13 cellular contexts compared by ENCODE assay signal in genomic region chr11:19243143-19243542, GRCh38. TPM values are rescaled to one million over a fixed set of nuclear protein-coding genes. Genes with fewer than 3 reads are reported as not detected.
A peak's percentile ranks its signal among the peaks of the same experiment; 100 is the strongest.
DNase-seq lines count a peak whose midpoint lies in the region; ATAC-seq, FAIRE-seq and TF ChIP-seq lines count a peak whose summit lies in the region.
"Had no signal": no experiment of that assay in that cellular context is flagged by ENCODE, and none has a peak within 500 bp of the region (broad histone marks: within the 10 kb centered on the region; RNA-seq: fewer than 3 reads in every experiment).

No MANE protein-coding gene starts in this region.

- CTCF ChIA-PET in CD8-positive, alpha-beta T cell (lab: Charles Lee), result interaction anchor here (1.5 kb wide), 1 partner anchor 17 kb away, joined by 3 read pairs; no protein-coding TSS in a partner anchor
- CTCF ChIA-PET in activated CD4-positive, alpha-beta memory T cell treated with anti-CD3 and anti-CD28 coated beads, Interleukin-2, amount 10 ng/mL, durations not matched to agents 7 days and 5 days (lab: Charles Lee), result interaction anchor here (2.3 kb wide), 1 partner anchor 172 kb away, joined by 9 read pairs; no protein-coding TSS in a partner anchor
- CTCF ChIA-PET in naive thymus-derived CD4-positive, alpha-beta T cell (lab: Charles Lee), result interaction anchor here (0.6 kb wide), 1 partner anchor 663 kb away, joined by 3 read pairs; no protein-coding TSS in a partner anchor

- H3K4me1 Mint-ChIP-seq in CD8-positive, alpha-beta T cell (ENCODE audit: low read depth), result peaks cover 18% of the 10 kb centered on the region
- peaks cover 40% of the 10 kb centered on the region for H3K4me1 Mint-ChIP-seq in activated CD4-positive, alpha-beta memory T cell treated with anti-CD3 and anti-CD28 coated beads, Interleukin-2, amount 10 ng/mL, durations not matched to agents 7 days and 5 days
- peaks cover 8 to 38% (median 22%) of the 10 kb centered on the region in 7 donors for H3K4me1 Mint-ChIP-seq in naive thymus-derived CD4-positive, alpha-beta T cell

- H3K27me3 ChIP-seq in CD8-positive, alpha-beta T cell (ENCODE audit: insufficient read depth, low read length), result peaks cover 21% of the 10 kb centered on the region
- peaks cover 8 to 25% of the 10 kb centered on the region in 2 donors for H3K27me3 ChIP-seq in naive thymus-derived CD4-positive, alpha-beta T cell (ENCODE audit: control insufficient read depth in 2 of 2, insufficient read depth in 2 of 2, low read length in 2 of 2)

- POLR2A ChIA-PET in CD8-positive, alpha-beta T cell (lab: Charles Lee), result no interaction called here
- POLR2A ChIA-PET in activated CD4-positive, alpha-beta memory T cell treated with anti-CD3 and anti-CD28 coated beads, Interleukin-2, amount 10 ng/mL, durations not matched to agents 7 days and 5 days (lab: Charles Lee), result interaction anchor here (0.9 to 1.6 kb wide), 3 partner anchors 10 to 127 kb away, joined by 3 to 4 read pairs (median 4); no protein-coding TSS in a partner anchor
- POLR2A ChIA-PET in naive thymus-derived CD4-positive, alpha-beta T cell (lab: Charles Lee), result no interaction called here

- no peaks in the 10 kb centered on the region for H3K36me3 ChIP-seq in CD8-positive, alpha-beta T cell (ENCODE audit: insufficient read depth, low read length)
- H3K36me3 ChIP-seq in naive thymus-derived CD4-positive, alpha-beta T cell (ENCODE audit: control insufficient read depth in 2 of 3, insufficient read depth in 3 of 3, low read length in 3 of 3), result no peaks in the 10 kb centered on the region

- H3K27me3 Mint-ChIP-seq in CD8-positive, alpha-beta T cell (ENCODE audit: low read depth), result peaks cover 51% of the 10 kb centered on the region
- peaks cover 14% of the 10 kb centered on the region for H3K27me3 Mint-ChIP-seq in activated CD4-positive, alpha-beta memory T cell treated with anti-CD3 and anti-CD28 coated beads, Interleukin-2, amount 10 ng/mL, durations not matched to agents 7 days and 5 days
- H3K27me3 Mint-ChIP-seq in naive thymus-derived CD4-positive, alpha-beta T cell, result peaks cover 25 to 64% (median 54%) of the 10 kb centered on the region in 5 donors

- no peak overlapping the region for H3K27ac Mint-ChIP-seq in CD8-positive, alpha-beta T cell
- H3K27ac Mint-ChIP-seq in activated CD4-positive, alpha-beta memory T cell treated with anti-CD3 and anti-CD28 coated beads, Interleukin-2, amount 10 ng/mL, durations not matched to agents 7 days and 5 days, result no peak overlapping the region
- no peak overlapping the region for H3K27ac Mint-ChIP-seq in naive thymus-derived CD4-positive, alpha-beta T cell

- no peaks in the 10 kb centered on the region for H3K36me3 Mint-ChIP-seq in CD8-positive, alpha-beta T cell
- H3K36me3 Mint-ChIP-seq in activated CD4-positive, alpha-beta memory T cell treated with anti-CD3 and anti-CD28 coated beads, Interleukin-2, amount 10 ng/mL, durations not matched to agents 7 days and 5 days (ENCODE audit: low read depth), result peaks cover 26% of the 10 kb centered on the region
- H3K36me3 Mint-ChIP-seq in naive thymus-derived CD4-positive, alpha-beta T cell, result peaks cover 0 to 11% (median 0%) of the 10 kb centered on the region in 5 donors

- H3K4me3 Mint-ChIP-seq in CD8-positive, alpha-beta T cell, result peak overlapping the region; percentile 26
- peak overlapping the region; percentile 98 for H3K4me3 Mint-ChIP-seq in activated CD4-positive, alpha-beta memory T cell treated with anti-CD3 and anti-CD28 coated beads, Interleukin-2, amount 10 ng/mL, durations not matched to agents 7 days and 5 days
- H3K4me3 Mint-ChIP-seq in naive thymus-derived CD4-positive, alpha-beta T cell, result peak overlapping the region in 8 of 10 donors; percentile 41 to 89 (median 84)

- no peak for TF ChIP-seq CTCF in CD8-positive, alpha-beta T cell (IDR thresholded peaks at IDR 0.05)

- no peak for DNase-seq in CD8-positive, alpha-beta T cell
- no peak for DNase-seq in HTR-8/SVneo (ENCODE audit: insufficient read length, low spot score)
- no peak for DNase-seq in activated CD4-positive, alpha-beta memory T cell treated with anti-CD3 and anti-CD28 coated beads, Interleukin-2, amount 10 ng/mL, durations not matched to agents 7 days and 5 days
- no peak for DNase-seq in naive thymus-derived CD4-positive, alpha-beta T cell
- DNase-seq in GM19239 (ENCODE audit: insufficient read length, low spot score), result no peak
- DNase-seq: CD4-positive, alpha-beta memory T cell; HCEC 1CT; naive B cell; NCI-H1048; stimulated activated naive CD8-positive, alpha-beta T cell treated with anti-CD3 and anti-CD28 coated beads, Interleukin-15, Interleukin-2, amounts not matched to agents 100 U/mL and 50 U/mL, for 24 hours; SW 1271 had no signal

- H3K27ac ChIP-seq in CD8-positive, alpha-beta T cell (ENCODE audit: low read depth, low read length), result no peak overlapping the region
- no peak overlapping the region for H3K27ac ChIP-seq in naive thymus-derived CD4-positive, alpha-beta T cell (ENCODE audit: low read depth, low read length)

- FAIRE-seq in HTR-8/SVneo (lab: Jason Lieb, UNC) (peak; percentile 31), GM19239 (lab: Jason Lieb, UNC) (no peak)

- H3K4me1 ChIP-seq in CD8-positive, alpha-beta T cell (ENCODE audit: insufficient read depth, low read length), result peaks cover 20% of the 10 kb centered on the region
- H3K4me1 ChIP-seq in naive thymus-derived CD4-positive, alpha-beta T cell (ENCODE audit: control insufficient read depth in 2 of 2, insufficient read depth in 2 of 2, low read length in 2 of 2), result peaks cover 12 to 13% of the 10 kb centered on the region in 2 donors

- intact Hi-C loops in CD8-positive, alpha-beta T cell (cut with DNase I, micrococcal nuclease), result loop anchor here (5.0 to 10.0 kb wide), 2 partner anchors 126 to 472 kb away; partner anchors contain the start of genes NAV2 (in 1 of the 2) and ZDHHC13 (in 1 of the 2)
- intact Hi-C loops in naive thymus-derived CD4-positive, alpha-beta T cell (cut with micrococcal nuclease), result loop anchor here (1.0 to 5.0 kb wide), 3 partner anchors 166 to 1119 kb away; partner anchors contain the start of genes HTATIP2 (in 1 of the 2) and SPTY2D1 (in 1 of the 2)

- H3K9me3 Mint-ChIP-seq in CD8-positive, alpha-beta T cell, result no peaks in the 10 kb centered on the region
- H3K9me3 Mint-ChIP-seq in activated CD4-positive, alpha-beta memory T cell treated with anti-CD3 and anti-CD28 coated beads, Interleukin-2, amount 10 ng/mL, durations not matched to agents 7 days and 5 days, result peaks cover 2% of the 10 kb centered on the region
- peaks cover 0 to 5% (median 0%) of the 10 kb centered on the region in 11 donors for H3K9me3 Mint-ChIP-seq in naive thymus-derived CD4-positive, alpha-beta T cell
- H3K9me3 Mint-ChIP-seq: CD4-positive, alpha-beta memory T cell had no signal

- no peak for ATAC-seq in CD8-positive, alpha-beta T cell
- no peak for ATAC-seq in naive thymus-derived CD4-positive, alpha-beta T cell
- no peak for ATAC-seq in GM18870 (IDR thresholded peaks at IDR 0.05; ENCODE audit: unreplicated experiment)
- ATAC-seq in HG02852 (IDR thresholded peaks at IDR 0.05; ENCODE audit: unreplicated experiment), result no peak
- ATAC-seq: stimulated activated naive CD8-positive, alpha-beta T cell treated with anti-CD3 and anti-CD28 coated beads, Interleukin-15, Interleukin-2, amounts not matched to agents 100 U/mL and 50 U/mL, for 24 hours had no signal

- no peaks in the 10 kb centered on the region for H3K9me3 ChIP-seq in CD8-positive, alpha-beta T cell (ENCODE audit: low read length)
- no peaks in the 10 kb centered on the region for H3K9me3 ChIP-seq in naive thymus-derived CD4-positive, alpha-beta T cell (ENCODE audit: control insufficient read depth in 2 of 3, low read length in 3 of 3)

- H3K4me3 ChIP-seq in CD8-positive, alpha-beta T cell (ENCODE audit: low read depth, low read length), result no peak overlapping the region
- H3K4me3 ChIP-seq in naive thymus-derived CD4-positive, alpha-beta T cell (ENCODE audit: low read length), result no peak overlapping the region

RNA-seq across cellular contexts. Expression of gene E2F8, which starts 2.4 kb away (rescaled TPM):
- under 1 TPM in 1 of 2 experiments, not detected in 1; 0.19 TPM for total RNA-seq in CD8-positive, alpha-beta T cell
- total RNA-seq in activated CD4-positive, alpha-beta memory T cell treated with anti-CD3 and anti-CD28 coated beads, Interleukin-2, amount 10 ng/mL, durations not matched to agents 7 days and 5 days, result 10 to 100 TPM; 37.3 to 40.8 TPM
- total RNA-seq in naive thymus-derived CD4-positive, alpha-beta T cell, result 10 to 100 TPM in 1 of 5 experiments, under 1 TPM in 1, not detected in 3; 0.17 to 25.4 TPM
- not detected for polyA plus RNA-seq in naive thymus-derived CD4-positive, alpha-beta T cell
- total RNA-seq: CD4-positive, alpha-beta memory T cell had no signal
- polyA plus RNA-seq: CD4-positive, alpha-beta memory T cell had no signal

RNA-seq across cellular contexts. Expression of gene CSRP3, which starts 41.4 kb away (rescaled TPM):
- not detected for total RNA-seq in CD8-positive, alpha-beta T cell
- total RNA-seq in activated CD4-positive, alpha-beta memory T cell treated with anti-CD3 and anti-CD28 coated beads, Interleukin-2, amount 10 ng/mL, durations not matched to agents 7 days and 5 days, result not detected
- total RNA-seq in naive thymus-derived CD4-positive, alpha-beta T cell, result not detected
- not detected for polyA plus RNA-seq in naive thymus-derived CD4-positive, alpha-beta T cell
- total RNA-seq: CD4-positive, alpha-beta memory T cell had no signal
- polyA plus RNA-seq: CD4-positive, alpha-beta memory T cell had no signal

Comparison
In these comparisons a context has a peak if more than half of its experiments do, and no peak if none do; other contexts are left out.
1. H3K4me3 Mint-ChIP-seq: peak in every context shown above with its lines; median percentile 98 in activated CD4-positive, alpha-beta memory T cell treated with anti-CD3 and anti-CD28 coated beads, Interleukin-2, amount 10 ng/mL, durations not matched to agents 7 days and 5 days; 84 in naive thymus-derived CD4-positive, alpha-beta T cell; 26 in CD8-positive, alpha-beta T cell.